In the genomic region with DNA sequence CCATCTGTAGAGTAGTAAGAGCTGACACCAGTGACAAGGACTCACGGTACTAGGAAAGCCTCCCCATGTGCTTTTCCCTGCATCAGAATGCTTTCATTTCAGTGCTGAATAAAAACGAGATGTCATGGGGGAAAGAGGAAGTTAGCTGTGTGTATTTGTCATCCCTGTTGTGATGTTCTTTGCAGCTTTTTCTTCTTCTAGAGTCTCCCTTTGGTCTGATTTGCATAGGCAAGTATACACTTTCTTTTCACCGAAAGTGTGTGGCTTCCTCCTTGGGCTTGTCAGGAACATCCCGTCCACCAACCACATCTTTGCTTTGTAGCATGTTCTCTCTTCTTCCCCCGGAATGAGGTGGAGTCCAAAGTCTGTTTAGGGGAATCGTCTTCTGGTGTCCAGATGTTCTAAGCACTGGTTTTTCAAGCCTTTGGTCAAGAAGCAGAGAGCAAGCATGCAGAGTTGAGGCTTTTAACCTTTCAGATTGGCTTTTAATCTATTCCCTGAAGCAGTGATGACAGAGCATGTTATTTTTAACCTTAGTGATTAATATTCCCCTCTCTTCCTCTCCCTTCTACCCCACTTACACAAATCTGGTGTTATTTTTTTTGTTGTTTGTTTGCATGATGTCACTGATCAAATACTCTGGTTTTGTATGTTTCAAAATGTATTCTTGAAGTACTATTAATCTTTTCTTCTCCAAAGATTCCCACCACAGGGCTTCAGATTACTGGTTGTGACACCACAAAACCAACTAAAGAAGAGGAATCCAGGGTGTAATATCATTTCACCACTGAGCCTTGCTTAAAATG, we compare ENCODE assay signal across 8 cellular contexts.
DNase-seq lines count a peak whose midpoint lies in the region; ATAC-seq and TF ChIP-seq lines count a peak whose summit lies in the region.

No MANE protein-coding gene starts in this region.

- POLR2A ChIA-PET in AG04449 (lab: Yijun Ruan, JAX): interaction anchor here (1.2 kb wide), 1 partner anchor 163 kb away, joined by 3 read pairs; a partner anchor contains a TSS

- DNase-seq in AG04449 (ENCODE audit: low read depth, low spot score) (peak; percentile 38), fibroblast of peridontal ligament (ENCODE audit: extremely low read depth) (peak; percentile 89), neuronal stem cell (ENCODE audit: low spot score) (no peak), dorsolateral prefrontal cortex (no peak)
- peak; percentile 47 for DNase-seq in stimulated activated CD4-positive, alpha-beta T cell treated with anti-CD3 and anti-CD28 coated beads, Interleukin-1b, Interleukin-23, amount 100 ng/mL, for 48 hours

- H3K4me2 ChIP-seq in SU-DHL-6 (ENCODE audit: low read depth, low read length, poor library complexity, severe bottlenecking) (peak overlapping the region; percentile 37), neuronal stem cell (ENCODE audit: insufficient read depth, low read length, poor library complexity, severe bottlenecking) (no peak overlapping the region)

- H3K27me3 ChIP-seq in SU-DHL-6 (ENCODE audit: low read length) (no peaks in the 10 kb centered on the region), neuronal stem cell (ENCODE audit: control insufficient read depth in 3 of 3, insufficient read depth in 3 of 3, low read depth in 1 of 3, low read length in 3 of 3) (no peaks in the 10 kb centered on the region), dorsolateral prefrontal cortex (no peaks in the 10 kb centered on the region)

- H3K9me2 ChIP-seq in SU-DHL-6 (replicated peaks; ENCODE audit: insufficient read depth, low read length): no peaks in the 10 kb centered on the region

- no peak overlapping the region for H4K8ac ChIP-seq in neuronal stem cell (ENCODE audit: low read depth, low read length)

- no CpG with 5 or more reads among the region's 6 CpGs for WGBS in neuronal stem cell (ENCODE audit: extremely low coverage in 2 of 2, insufficient read length in 2 of 2, insufficient replicate concordance in 1 of 2), 2 donors

- H3K9me3 ChIP-seq in SU-DHL-6 (ENCODE audit: insufficient read depth, low read length): no peaks in the 10 kb centered on the region
- H3K9me3 ChIP-seq in neuronal stem cell (replicated peaks in 1 of 2; ENCODE audit: control insufficient read depth in 2 of 2, insufficient read depth in 1 of 2, low read depth in 1 of 2, low read length in 2 of 2): no peaks in the 10 kb centered on the region

- H4K20me1 ChIP-seq in SU-DHL-6 (ENCODE audit: low read depth, low read length): no peaks in the 10 kb centered on the region

- H3K79me1 ChIP-seq in neuronal stem cell (ENCODE audit: low read depth, low read length): no peaks in the 10 kb centered on the region

- TF ChIP-seq CTCF in AG04449 (IDR thresholded peaks at IDR 0.05; ENCODE audit: insufficient read depth, low read length, missing control alignments) (no peak), SU-DHL-6 (IDR thresholded peaks at IDR 0.05; ENCODE audit: insufficient read depth, low read length, poor library complexity, severe bottlenecking) (no peak), dorsolateral prefrontal cortex (IDR thresholded peaks at IDR 0.05 in 54 of 56, conservative IDR thresholded peaks at IDR 0.05 in 2 of 56; ENCODE audit: low read depth in 1 of 56, partially characterized antibody in 56 of 56) (no peak)

- no peak overlapping the region for H2BK12ac ChIP-seq in neuronal stem cell (ENCODE audit: low read length)

- CTCF ChIA-PET in AG04449 (lab: Yijun Ruan, JAX): interaction anchor here (0.7 to 3.6 kb wide), 6 partner anchors 11 to 171 kb away, joined by 3 to 11 read pairs (median 4); a partner anchor contains a TSS

- H3F3A ChIP-seq in SU-DHL-6 (ENCODE audit: insufficient read depth): no peaks in the 10 kb centered on the region

- H3K4me1 ChIP-seq in neuronal stem cell (ENCODE audit: control insufficient read depth in 2 of 2, insufficient read depth in 1 of 2, low read depth in 1 of 2, low read length in 2 of 2): peaks cover 6 to 9% of the 10 kb centered on the region in 2 donors

- H3K27ac ChIP-seq in SU-DHL-6 (ENCODE audit: low read depth, low read length): no peak overlapping the region
- H3K27ac ChIP-seq in neuronal stem cell (replicated peaks; ENCODE audit: low read length): no peak overlapping the region
- H3K27ac ChIP-seq in dorsolateral prefrontal cortex: peak overlapping the region in 7 of 59 donors; percentile 3 to 53 (median 31)

- H3K4ac ChIP-seq in neuronal stem cell (ENCODE audit: low read length): no peak overlapping the region

- H3K18ac ChIP-seq in neuronal stem cell (ENCODE audit: low read length): no peak overlapping the region

- no peak overlapping the region for H3K14ac ChIP-seq in neuronal stem cell (ENCODE audit: low read length)

- H3K79me2 ChIP-seq in SU-DHL-6 (ENCODE audit: insufficient read depth, low read length): no peaks in the 10 kb centered on the region

- no peak overlapping the region for H2AK5ac ChIP-seq in neuronal stem cell (ENCODE audit: low read depth, low read length)

- ATAC-seq in GM18867 (IDR thresholded peaks at IDR 0.05; ENCODE audit: unreplicated experiment): peak; percentile 95
- peak; percentile 90 for ATAC-seq in HG03039 (IDR thresholded peaks at IDR 0.05; ENCODE audit: unreplicated experiment)

- H3K36me3 ChIP-seq in SU-DHL-6 (ENCODE audit: low read length): no peaks in the 10 kb centered on the region
- H3K36me3 ChIP-seq in neuronal stem cell (replicated peaks in 1 of 2; ENCODE audit: control insufficient read depth in 2 of 2, insufficient read depth in 2 of 2, low read length in 2 of 2): no peaks in the 10 kb centered on the region

- intact Hi-C loops in dorsolateral prefrontal cortex (cut with DNase I): no loop called here

- H3K9ac ChIP-seq in SU-DHL-6 (ENCODE audit: low read length): no peak overlapping the region
- H3K9ac ChIP-seq in neuronal stem cell (ENCODE audit: low read depth, low read length, poor library complexity): no peak overlapping the region

- H4K91ac ChIP-seq in neuronal stem cell (ENCODE audit: low read depth, low read length, poor library complexity): no peak overlapping the region

- H3K4me3 ChIP-seq in AG04449 (ENCODE audit: low read depth, low read length) (peak overlapping the region; percentile 13), SU-DHL-6 (ENCODE audit: insufficient read depth, low read length, poor library complexity, severe bottlenecking) (no peak overlapping the region), neuronal stem cell (ENCODE audit: low read length in 2 of 2) (no peak overlapping the region), dorsolateral prefrontal cortex (peak overlapping the region in 7 of 59 donors; percentile 3 to 29 (median 12))

- H2BK15ac ChIP-seq in neuronal stem cell (ENCODE audit: low read length): no peak overlapping the region

- H2AFZ ChIP-seq in SU-DHL-6 (ENCODE audit: low read depth, low read length, severe bottlenecking) (no peak overlapping the region), neuronal stem cell (ENCODE audit: low read length) (no peak overlapping the region)

- H3K23ac ChIP-seq in neuronal stem cell (ENCODE audit: low read depth, low read length, poor library complexity): no peak overlapping the region

- no peak overlapping the region for H2BK5ac ChIP-seq in neuronal stem cell (ENCODE audit: low read length)

- H2BK120ac ChIP-seq in neuronal stem cell (ENCODE audit: low read depth, low read length): no peak overlapping the region

Comparison
In these comparisons a context has a peak if more than half of its experiments do, and no peak if none do; other contexts are left out.
1. DNase-seq: peak in AG04449 (single experiment), fibroblast of peridontal ligament (single experiment) and stimulated activated CD4-positive, alpha-beta T cell treated with anti-CD3 and anti-CD28 coated beads, Interleukin-1b, Interleukin-23, amount 100 ng/mL, for 48 hours (single experiment); none in neuronal stem cell (single experiment) and dorsolateral prefrontal cortex (0 of 10).